ENCODE assay signal across 9 cellular contexts in the genomic region with DNA sequence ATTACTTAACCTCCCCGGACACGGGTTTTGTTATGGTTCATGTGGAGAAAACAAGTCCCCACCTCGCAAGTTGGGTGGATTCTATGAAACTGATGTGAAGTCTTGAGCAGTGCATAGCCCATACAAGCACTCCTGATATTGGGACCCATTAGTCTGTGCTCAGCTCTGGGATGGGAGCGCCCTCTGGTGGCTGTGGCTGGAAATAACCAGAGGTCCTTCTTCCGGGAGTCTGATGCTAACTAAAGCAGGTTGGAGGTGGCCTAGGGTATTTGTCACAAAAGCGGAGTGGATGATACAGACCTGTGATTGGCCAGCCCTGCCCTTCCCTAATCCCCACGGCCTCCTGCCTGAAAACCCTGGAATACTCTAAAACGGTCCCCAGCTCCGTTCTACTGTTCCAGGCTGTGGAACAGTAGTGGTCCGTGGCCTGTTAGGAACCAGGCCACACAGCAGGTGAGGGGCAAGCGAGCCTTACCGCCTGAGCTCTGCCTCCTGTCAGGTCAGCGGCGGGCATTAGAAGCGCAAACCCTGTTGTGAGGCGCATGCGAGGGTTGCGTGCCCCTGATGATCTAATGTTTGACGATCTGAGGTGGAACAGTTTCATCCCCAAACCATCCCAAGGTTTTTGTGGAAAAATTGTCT. TPM values are rescaled to one million over a fixed set of nuclear protein-coding genes. Genes with fewer than 3 reads are reported as not detected.
A peak's percentile ranks its signal among the peaks of the same experiment; 100 is the strongest.
DNase-seq lines count a peak whose midpoint lies in the region; ATAC-seq and TF ChIP-seq lines count a peak whose summit lies in the region.
"Had no signal": no experiment of that assay in that cellular context is flagged by ENCODE, and none has a peak within 500 bp of the region (broad histone marks: within the 10 kb centered on the region; RNA-seq: fewer than 3 reads in every experiment).

No MANE protein-coding gene starts in this region.

- H4K20me1 ChIP-seq in DND-41 (ENCODE audit: insufficient read depth, low read length) (no peaks in the 10 kb centered on the region; the same call in 1 of the 2 replicates), KMS-11 (ENCODE audit: insufficient read depth) (no peaks in the 10 kb centered on the region)

- H3K4me3 ChIP-seq in DND-41 (ENCODE audit: low read depth in 1 of 2, low read length in 2 of 2): no peak overlapping the region
- no peak overlapping the region for H3K4me3 ChIP-seq in KMS-11 (IDR thresholded peaks at IDR 0.05; ENCODE audit: insufficient read depth, low read depth, low read length)
- no peak overlapping the region for H3K4me3 ChIP-seq in foreskin fibroblast (ENCODE audit: low read depth in 1 of 2, low read length in 2 of 2)

- H3K9me3 Mint-ChIP-seq in activated T-helper 17 cell treated with anti-CD3 and anti-CD28 coated beads, Interleukin-2, amount 50 U/mL, for 72 hours: no peaks in the 10 kb centered on the region

- peaks cover 6% of the 10 kb centered on the region for H3K4me1 ChIP-seq in DND-41 (ENCODE audit: insufficient read depth, low read length)
- peaks cover 53% of the 10 kb centered on the region for H3K4me1 ChIP-seq in KMS-11 (ENCODE audit: low read depth, poor library complexity, severe bottlenecking)

- peak; percentile 97 for TF ChIP-seq CTCF in DND-41 (IDR thresholded peaks at IDR 0.05; ENCODE audit: borderline replicate concordance, extremely low read depth, low read length, poor library complexity, severe bottlenecking)
- TF ChIP-seq CTCF in KMS-11 (conservative IDR thresholded peaks at IDR 0.05; ENCODE audit: low read depth, low read length): peak; percentile 98
- peak; percentile 93 for TF ChIP-seq CTCF in foreskin fibroblast (IDR thresholded peaks at IDR 0.05; ENCODE audit: low read depth, low read length)

- H3K27me3 Mint-ChIP-seq in activated T-helper 17 cell treated with anti-CD3 and anti-CD28 coated beads, Interleukin-2, amount 50 U/mL, for 72 hours: no peaks in the 10 kb centered on the region

- ATAC-seq in DND-41 (ENCODE audit: insufficient read depth, low read depth): peak; percentile 93
- ATAC-seq in GM21576 (IDR thresholded peaks at IDR 0.05; ENCODE audit: unreplicated experiment): peak; percentile 85
- ATAC-seq in activated T-helper 17 cell treated with anti-CD3 and anti-CD28 coated beads, Interleukin-2, amount 50 U/mL, for 72 hours (replicated peaks): peak; percentile 79

- H3K27me3 ChIP-seq in DND-41 (ENCODE audit: insufficient read depth, low read length, poor library complexity) (peaks cover 3% of the 10 kb centered on the region), KMS-11 (ENCODE audit: insufficient read depth, low read depth) (no peaks in the 10 kb centered on the region)

- peaks cover 35% of the 10 kb centered on the region for H3K36me3 Mint-ChIP-seq in activated T-helper 17 cell treated with anti-CD3 and anti-CD28 coated beads, Interleukin-2, amount 50 U/mL, for 72 hours (ENCODE audit: low read depth)

- H3K27ac ChIP-seq in DND-41 (ENCODE audit: low read length): no peak overlapping the region
- H3K27ac ChIP-seq in KMS-11: no peak overlapping the region
- H3K27ac ChIP-seq in temporal lobe (ENCODE audit: low read depth, low read length): peak overlapping the region; percentile 99

- peak; percentile 91 for DNase-seq in DND-41
- peak; percentile 89 for DNase-seq in RPMI8226
- peak; percentile 70 to 92 for DNase-seq in foreskin fibroblast
- peak; percentile 50 for DNase-seq in non-pigmented ciliary epithelial cell (ENCODE audit: low read depth)

- peak overlapping the region; percentile 83 for H3K27ac Mint-ChIP-seq in activated T-helper 17 cell treated with anti-CD3 and anti-CD28 coated beads, Interleukin-2, amount 50 U/mL, for 72 hours

- no peak overlapping the region for H3K4me2 ChIP-seq in DND-41 (ENCODE audit: insufficient read depth, low read length)
- no peak overlapping the region for H3K4me2 ChIP-seq in KMS-11

- peaks cover 13% of the 10 kb centered on the region for H3K4me1 Mint-ChIP-seq in activated T-helper 17 cell treated with anti-CD3 and anti-CD28 coated beads, Interleukin-2, amount 50 U/mL, for 72 hours

- H3K79me2 ChIP-seq in DND-41 (ENCODE audit: insufficient read depth, low read length) (no peaks in the 10 kb centered on the region), KMS-11 (ENCODE audit: insufficient read depth, low read depth) (peaks cover under 1% of the 10 kb centered on the region; the same call in 1 of the 2 replicates)

- no peaks in the 10 kb centered on the region for H3K9me3 ChIP-seq in DND-41 (ENCODE audit: insufficient read depth, low read length, severe bottlenecking)

- no peak overlapping the region for H3K9ac ChIP-seq in DND-41 (ENCODE audit: low read depth, low read length)
- no peak overlapping the region for H3K9ac ChIP-seq in KMS-11

- H2AFZ ChIP-seq in DND-41 (ENCODE audit: low read depth, low read length) (peak overlapping the region; percentile 10; the same call in 1 of the 2 replicates), KMS-11 (ENCODE audit: low read depth) (no peak overlapping the region)

- peaks cover 3% of the 10 kb centered on the region; the same call in 1 of the 2 replicates for H3K36me3 ChIP-seq in DND-41 (ENCODE audit: insufficient read depth, low read length)
- no peaks in the 10 kb centered on the region for H3K36me3 ChIP-seq in KMS-11 (ENCODE audit: insufficient read depth)

- H3K4me3 Mint-ChIP-seq in activated T-helper 17 cell treated with anti-CD3 and anti-CD28 coated beads, Interleukin-2, amount 50 U/mL, for 72 hours: peak overlapping the region; percentile 25

RNA-seq across cellular contexts. Expression of a gene that starts 6.4 kb away (rescaled TPM):
- 1 to 10 TPM; 6.7 to 8.2 TPM for total RNA-seq in activated T-helper 17 cell treated with anti-CD3 and anti-CD28 coated beads, Interleukin-2, amount 50 U/mL, for 72 hours
- total RNA-seq in temporal lobe: 7.4 TPM

RNA-seq across cellular contexts. Expression of a gene that starts 20.7 kb away (rescaled TPM):
- total RNA-seq in activated T-helper 17 cell treated with anti-CD3 and anti-CD28 coated beads, Interleukin-2, amount 50 U/mL, for 72 hours: 1 to 10 TPM; 1.4 to 8.4 TPM
- 6.9 TPM for total RNA-seq in temporal lobe

RNA-seq across cellular contexts. Expression of a gene that starts 40.3 kb away (rescaled TPM):
- total RNA-seq in activated T-helper 17 cell treated with anti-CD3 and anti-CD28 coated beads, Interleukin-2, amount 50 U/mL, for 72 hours: 100 to 1,000 TPM; 163 to 471 TPM
- total RNA-seq in temporal lobe: 10.8 TPM

RNA-seq across cellular contexts. Expression of a gene that starts 54.1 kb away (rescaled TPM):
- under 1 TPM in 1 of 2 donors, not detected in 1; 0.16 TPM for total RNA-seq in activated T-helper 17 cell treated with anti-CD3 and anti-CD28 coated beads, Interleukin-2, amount 50 U/mL, for 72 hours
- total RNA-seq in temporal lobe: not detected
- total RNA-seq: urinary bladder had no signal

Comparison
In these comparisons a context has a peak if more than half of its experiments do, and no peak if none do; other contexts are left out.
1. RNA of a gene that starts 40.3 kb away (total RNA-seq): 163 to 471 TPM in activated T-helper 17 cell treated with anti-CD3 and anti-CD28 coated beads, Interleukin-2, amount 50 U/mL, for 72 hours; 10.8 TPM in temporal lobe (single experiment); every median in the first group is over 10 times any median in the second.
2. Peak in every context shown above with its lines, with median percentiles within 50 percentile points of each other: ATAC-seq, DNase-seq and CTCF ChIP-seq.